Comparison of ENCODE assay signal across 10 cellular contexts in the genomic region with DNA sequence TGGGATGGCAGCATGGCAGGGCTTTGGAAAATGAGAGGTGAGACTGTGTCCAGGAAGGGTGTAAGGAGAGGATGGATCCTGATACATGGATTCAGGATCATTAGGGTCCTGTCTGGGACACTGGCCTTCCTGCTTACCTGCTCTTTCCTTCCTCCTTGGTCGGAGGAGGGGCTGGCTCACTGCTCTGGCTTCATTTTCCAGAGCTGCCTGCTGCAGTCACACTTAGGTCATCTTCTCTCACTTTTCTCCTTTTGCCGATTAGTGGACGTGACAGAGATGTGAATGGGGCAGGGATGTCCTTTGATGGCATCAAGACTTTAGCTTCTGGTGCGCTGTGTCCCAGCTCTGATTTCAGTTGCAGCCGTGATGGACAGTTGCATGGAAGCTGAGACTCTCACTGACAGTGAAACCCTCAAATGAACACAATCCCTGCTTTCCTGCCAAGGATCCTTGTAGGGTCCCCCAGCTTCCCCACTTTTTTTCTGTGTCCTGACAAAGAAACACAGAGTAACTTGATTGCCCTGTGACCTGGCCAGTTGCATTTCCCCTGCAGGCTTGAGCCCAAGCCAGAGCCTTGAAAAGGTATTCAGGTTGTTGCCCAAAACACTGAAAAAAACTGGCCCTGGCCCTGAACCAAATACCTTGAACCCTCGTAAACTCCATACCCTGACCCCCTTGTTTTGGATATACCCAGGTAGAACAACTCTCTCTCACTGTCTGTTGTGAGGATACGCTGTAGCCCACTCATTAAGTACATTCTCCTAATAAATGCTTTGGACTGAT. TPM values are rescaled to one million over a fixed set of nuclear protein-coding genes. Genes with fewer than 3 reads are reported as not detected.
A peak's percentile ranks its signal among the peaks of the same experiment; 100 is the strongest.
DNase-seq lines count a peak whose midpoint lies in the region; ATAC-seq and TF ChIP-seq lines count a peak whose summit lies in the region.
"Had no signal": no experiment of that assay in that cellular context is flagged by ENCODE, and none has a peak within 500 bp of the region (broad histone marks: within the 10 kb centered on the region; RNA-seq: fewer than 3 reads in every experiment).

No MANE protein-coding gene starts in this region.

- CTCF ChIA-PET in HCT116 (lab: Charles Lee) (interaction anchor here (0.6 to 3.3 kb wide), 23 partner anchors 8 to 250 kb away, joined by 3 to 59 read pairs (median 4); a partner anchor contains a TSS), WTC11 (lab: Charles Lee) (interaction anchor here (0.7 to 6.8 kb wide), 58 partner anchors 8 to 250 kb away, joined by 3 to 97 read pairs (median 4); a partner anchor contains a TSS)

- RAD21 ChIA-PET in HCT116 (lab: Charles Lee; ENCODE audit: low non-redundant PET in 1 of 2, low total read pairs in 2 of 2, uncharacterized antibody in 2 of 2, unreplicated experiment in 2 of 2): interaction anchor here in 1 of 2 experiments (1.0 kb wide), 2 partner anchors 123 to 250 kb away, joined by 3 read pairs; no protein-coding TSS in a partner anchor

- no peaks in the 10 kb centered on the region for H3K9me2 ChIP-seq in HCT116 (ENCODE audit: insufficient read depth)

- H3K36me3 ChIP-seq in HCT116 (ENCODE audit: control insufficient read depth in 1 of 2, insufficient read depth in 2 of 2, low read length in 2 of 2): peaks cover 24 to 28% of the 10 kb centered on the region in 2 experiments; a peak in 3 of 4 replicates
- peaks cover 10 to 37% of the 10 kb centered on the region in 2 donors for H3K36me3 ChIP-seq in esophagus (ENCODE audit: control insufficient read depth in 2 of 2, insufficient read depth in 2 of 2, low read length in 1 of 2)
- peaks cover 0 to 46% of the 10 kb centered on the region in 2 donors for H3K36me3 ChIP-seq in psoas muscle (ENCODE audit: insufficient read depth in 1 of 2, low read depth in 1 of 2)
- H3K36me3 ChIP-seq: neural progenitor cell had no signal

- no peaks in the 10 kb centered on the region for H3K9me3 ChIP-seq in HCT116 (ENCODE audit: control insufficient read depth in 1 of 2, insufficient read depth in 1 of 2, low read depth in 1 of 2, low read length in 2 of 2)
- no peaks in the 10 kb centered on the region for H3K9me3 ChIP-seq in esophagus (ENCODE audit: control insufficient read depth in 2 of 2, insufficient read depth in 1 of 2, low read depth in 1 of 2, low read length in 1 of 2)
- no peaks in the 10 kb centered on the region for H3K9me3 ChIP-seq in psoas muscle
- H3K9me3 ChIP-seq: tibial nerve had no signal

- ATAC-seq in HCT116 (peak; percentile 28), WTC11 (no peak), psoas muscle (no peak), GM21737 (IDR thresholded peaks at IDR 0.05; ENCODE audit: unreplicated experiment) (no peak), HG03565 (IDR thresholded peaks at IDR 0.05; ENCODE audit: unreplicated experiment) (no peak)

- 0 out of 2 replicates have a peak overlapping the region, but pooled peaks have one; percentile 19 for H3K27ac ChIP-seq in HCT116 (ENCODE audit: low read depth, low read length)
- peak overlapping the region; percentile 35 to 94 for H3K27ac ChIP-seq in esophagus (ENCODE audit: low read depth in 2 of 2, low read length in 1 of 2)
- H3K27ac ChIP-seq in psoas muscle: no peak overlapping the region
- H3K27ac ChIP-seq: neural progenitor cell had no signal

- intact Hi-C loops in HCT116 (cut with micrococcal nuclease) (no loop called here), psoas muscle (cut with DNase I) (loop anchor here in 1 of 2 donors (5.0 kb wide), 1 partner anchor 251 kb away; no protein-coding TSS in a partner anchor)

- 78 to 80% methylated on average over 7 of the region's 7 CpGs for WGBS in esophagus, 2 donors
- 78 to 94% (median 80%) methylated on average over 6 to 7 of the region's 7 CpGs for WGBS in psoas muscle, 3 donors

- POLR2A ChIA-PET in HCT116 (lab: Charles Lee) (interaction anchor here (0.8 to 1.9 kb wide), 3 partner anchors 10 to 123 kb away, joined by 3 to 7 read pairs (median 4); a partner anchor contains a TSS), WTC11 (lab: Charles Lee) (interaction anchor here (0.5 to 1.7 kb wide), 3 partner anchors 9 to 67 kb away, joined by 3 to 8 read pairs (median 8); a partner anchor contains a TSS)

- TF ChIP-seq CTCF in HCT116 (IDR thresholded peaks at IDR 0.05 in 2 of 3, conservative IDR thresholded peaks at IDR 0.05 in 1 of 3; ENCODE audit: borderline replicate concordance in 1 of 3, insufficient read depth in 1 of 3, low read depth in 2 of 3, low read length in 2 of 3): no peak
- no peak; the same call in 1 of the 2 replicates for TF ChIP-seq CTCF in WTC11 (IDR thresholded peaks at IDR 0.05)
- TF ChIP-seq CTCF in psoas muscle (IDR thresholded peaks at IDR 0.05): peak; percentile 17

- no peak for TF ChIP-seq RAD21 in HCT116 (IDR thresholded peaks at IDR 0.05; ENCODE audit: low read depth)

- no peak for TF ChIP-seq POLR2A in HCT116 (IDR thresholded peaks at IDR 0.05; ENCODE audit: borderline replicate concordance, extremely low read depth, insufficient read depth, insufficient read length)

- no TSS peak for BruUV-seq in HCT116 (replicated peaks; lab: Mats Ljungman, UMichigan)

- peak overlapping the region; percentile 29; the same call in 1 of the 2 replicates for H3K9ac ChIP-seq in HCT116 (ENCODE audit: low read length)
- H3K9ac ChIP-seq: neural progenitor cell had no signal

- H3K4me1 Mint-ChIP-seq in WTC11: peaks cover 15% of the 10 kb centered on the region

- H2AFZ ChIP-seq in HCT116 (ENCODE audit: low read depth, low read length, poor library complexity, severe bottlenecking): no peak overlapping the region
- H2AFZ ChIP-seq: neural progenitor cell had no signal

- peak overlapping the region; percentile 57 for H3K4me2 ChIP-seq in HCT116 (ENCODE audit: low read length)
- H3K4me2 ChIP-seq: neural progenitor cell had no signal

- H3K4me3 ChIP-seq in HCT116 (replicated peaks in 1 of 2; ENCODE audit: low read depth in 1 of 2, low read length in 2 of 2): no peak overlapping the region
- no peak overlapping the region for H3K4me3 ChIP-seq in esophagus (ENCODE audit: low read depth in 1 of 2, low read length in 2 of 2)
- H3K4me3 ChIP-seq in psoas muscle: no peak overlapping the region
- H3K4me3 ChIP-seq: neural progenitor cell, tibial nerve had no signal

- H3K27me3 Mint-ChIP-seq in WTC11 (ENCODE audit: low read depth): peaks cover 20% of the 10 kb centered on the region

- no peaks in the 10 kb centered on the region for H3K27me3 ChIP-seq in HCT116 (ENCODE audit: insufficient read depth, low read length)
- no peaks in the 10 kb centered on the region for H3K27me3 ChIP-seq in esophagus (ENCODE audit: control insufficient read depth in 1 of 2, insufficient read depth in 2 of 2, low read length in 2 of 2)
- no peaks in the 10 kb centered on the region for H3K27me3 ChIP-seq in psoas muscle (ENCODE audit: insufficient read depth in 3 of 3, low read length in 2 of 3)
- H3K27me3 ChIP-seq: neural progenitor cell, tibial nerve had no signal

- no peaks in the 10 kb centered on the region for H3K9me3 Mint-ChIP-seq in WTC11
- H3K9me3 Mint-ChIP-seq: neural progenitor cell had no signal

- H3K79me2 ChIP-seq in HCT116 (ENCODE audit: insufficient read depth, low read length): no peaks in the 10 kb centered on the region

- DNase-seq in HCT116 (ENCODE audit: low read depth, low spot score): no peak
- DNase-seq in WTC11 (ENCODE audit: low spot score): no peak
- no peak for DNase-seq in psoas muscle
- no peak for DNase-seq in SK-N-DZ (ENCODE audit: low spot score)
- no peak for DNase-seq in AG08396 (ENCODE audit: low spot score)

- peaks cover 36% of the 10 kb centered on the region for H3K36me3 Mint-ChIP-seq in WTC11

- no peak overlapping the region for H3K27ac Mint-ChIP-seq in WTC11
- H3K27ac Mint-ChIP-seq: neural progenitor cell had no signal

- H3K4me1 ChIP-seq in HCT116 (ENCODE audit: control insufficient read depth in 1 of 2, insufficient read depth in 2 of 2, low read length in 2 of 2): peaks cover 7 to 16% of the 10 kb centered on the region in 2 experiments
- H3K4me1 ChIP-seq in esophagus (ENCODE audit: control insufficient read depth in 2 of 2, insufficient read depth in 2 of 2, low read length in 1 of 2): peaks cover 6 to 28% of the 10 kb centered on the region in 2 donors
- peaks cover 13% of the 10 kb centered on the region for H3K4me1 ChIP-seq in psoas muscle
- H3K4me1 ChIP-seq: neural progenitor cell had no signal

- H4K20me1 ChIP-seq in HCT116 (ENCODE audit: insufficient read depth): no peaks in the 10 kb centered on the region

- no peak overlapping the region for H3K4me3 Mint-ChIP-seq in WTC11
- H3K4me3 Mint-ChIP-seq: neural progenitor cell had no signal

RNA-seq across cellular contexts. Expression of a gene that starts 0.8 kb away (rescaled TPM):
- total RNA-seq in HCT116 (2021; ENCODE audit: unreplicated experiment) (0.22 TPM), WTC11 (2021) (4.7 to 6.1 TPM (median 5.6 TPM) in 3 replicates), psoas muscle (1 to 10 TPM in 3 of 4 donors, under 1 TPM in 1; 0.95 to 2.5 (median 1.8) TPM)
- 0.07 TPM in 1 of 2 replicates, not detected in the other for polyA plus RNA-seq in HCT116 (2012)
- polyA plus RNA-seq in esophagus (10 to 100 TPM; 24.3 TPM), psoas muscle (1 to 10 TPM; 1.2 to 2.1 (median 1.3) TPM)
- not detected in 2 replicates for polyA plus RNA-seq in SK-N-DZ (2014; cell fraction: cytosol; rRNA removed)
- polyA plus RNA-seq in SK-N-DZ (2014; cell fraction: nucleus; rRNA removed): 0.21 and 0.33 TPM in 2 replicates

RNA-seq across cellular contexts. Expression of a gene that starts 1.4 kb away (rescaled TPM):
- total RNA-seq in HCT116 (2021; ENCODE audit: unreplicated experiment): 15.4 TPM
- 7.1 and 7.9 TPM in 2 replicates for polyA plus RNA-seq in HCT116 (2012)
- total RNA-seq in WTC11 (2021): 9.1 to 12.9 TPM (median 9.8 TPM) in 3 replicates
- polyA plus RNA-seq in esophagus: 10 to 100 TPM; 11.6 to 30.4 TPM
- 1 to 10 TPM in 3 of 4 donors, under 1 TPM in 1; 0.96 to 2.3 (median 1.7) TPM for total RNA-seq in psoas muscle
- under 1 TPM; 0.08 to 0.57 (median 0.32) TPM for polyA plus RNA-seq in psoas muscle
- polyA plus RNA-seq in SK-N-DZ (2014; cell fraction: cytosol; rRNA removed): 3.4 and 4.3 TPM in 2 replicates
- 27.5 and 62.5 TPM in 2 replicates for polyA plus RNA-seq in SK-N-DZ (2014; cell fraction: nucleus; rRNA removed)

RNA-seq across cellular contexts. Expression of a gene that starts 2.8 kb away (rescaled TPM):
- total RNA-seq in HCT116 (2021; ENCODE audit: unreplicated experiment) (14.8 TPM), WTC11 (2021) (6.9 to 9.4 TPM (median 7.6 TPM) in 3 replicates), psoas muscle (1 to 10 TPM; 1.1 to 2.1 (median 2.0) TPM)
- 10.4 and 12.6 TPM in 2 replicates for polyA plus RNA-seq in HCT116 (2012)
- polyA plus RNA-seq in esophagus (10 to 100 TPM; 63.3 to 73.6 TPM), psoas muscle (1 to 10 TPM in 1 of 3 donors, under 1 TPM in 2; 0.35 to 2.0 (median 0.65) TPM)
- polyA plus RNA-seq in SK-N-DZ (2014; cell fraction: cytosol; rRNA removed): 3.2 and 6.4 TPM in 2 replicates
- 24.6 and 62.2 TPM in 2 replicates for polyA plus RNA-seq in SK-N-DZ (2014; cell fraction: nucleus; rRNA removed)

RNA-seq across cellular contexts. Expression of a gene that starts 8.9 kb away (rescaled TPM):
- total RNA-seq in HCT116 (2021; ENCODE audit: unreplicated experiment) (39.4 TPM), WTC11 (2021) (34.3 to 44.4 TPM (median 35.0 TPM) in 3 replicates), psoas muscle (10 to 100 TPM; 36.7 to 38.8 (median 37.7) TPM)
- 18.4 and 18.7 TPM in 2 replicates for polyA plus RNA-seq in HCT116 (2012)
- polyA plus RNA-seq in esophagus (10 to 100 TPM in 1 of 2 donors, 1 to 10 TPM in 1; 9.3 to 10.8 TPM), psoas muscle (10 to 100 TPM; 11.4 to 29.8 (median 16.1) TPM)
- polyA plus RNA-seq in SK-N-DZ (2014; cell fraction: cytosol; rRNA removed): 17.9 and 21.3 TPM in 2 replicates
- 16.8 and 18.6 TPM in 2 replicates for polyA plus RNA-seq in SK-N-DZ (2014; cell fraction: nucleus; rRNA removed)

RNA-seq across cellular contexts. Expression of a gene that starts 9.0 kb away (rescaled TPM):
- total RNA-seq in HCT116 (2021; ENCODE audit: unreplicated experiment) (34.7 TPM), WTC11 (2021) (13.9 to 16.7 TPM (median 15.4 TPM) in 3 replicates), psoas muscle (1 to 10 TPM; 1.9 to 3.4 (median 2.7) TPM)
- 30.8 and 34.3 TPM in 2 replicates for polyA plus RNA-seq in HCT116 (2012)
- polyA plus RNA-seq in esophagus (10 to 100 TPM; 92.6 to 97.6 TPM), psoas muscle (1 to 10 TPM; 1.5 to 6.4 (median 3.4) TPM)
- polyA plus RNA-seq in SK-N-DZ (2014; cell fraction: cytosol; rRNA removed): 6.6 and 14.0 TPM in 2 replicates
- 23.3 and 31.0 TPM in 2 replicates for polyA plus RNA-seq in SK-N-DZ (2014; cell fraction: nucleus; rRNA removed)
